In the genomic region with DNA sequence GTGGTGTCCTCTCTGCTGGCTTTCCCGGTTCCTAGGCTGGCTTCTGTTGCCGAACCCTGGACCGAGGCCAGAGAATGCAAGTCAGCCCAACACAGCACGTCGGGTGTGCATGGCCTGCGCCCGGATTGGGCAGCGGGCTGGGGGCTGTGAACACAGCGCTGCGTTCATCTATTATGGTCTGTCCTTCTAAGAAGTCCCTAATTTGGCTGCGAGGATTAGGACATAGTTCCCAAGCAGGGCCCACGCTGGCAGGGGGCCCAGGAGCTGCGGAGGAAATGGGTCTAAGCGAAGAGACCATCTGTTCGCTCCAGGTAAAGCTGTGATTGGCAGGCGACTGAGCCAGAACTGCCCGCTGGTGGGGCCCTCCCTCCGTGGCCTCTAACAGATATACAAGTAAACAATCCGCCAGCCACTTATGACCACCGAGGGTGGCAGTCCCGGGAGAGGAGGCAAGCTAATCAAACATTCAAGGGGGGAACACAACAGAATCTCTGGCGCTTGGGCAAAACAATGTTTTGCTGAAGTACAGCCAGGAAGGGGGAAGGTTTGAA, we compare ENCODE assay signal across 8 cellular contexts. TPM values are rescaled to one million over a fixed set of nuclear protein-coding genes. Genes with fewer than 3 reads are reported as not detected.
DNase-seq lines count a peak whose midpoint lies in the region; ATAC-seq and TF ChIP-seq lines count a peak whose summit lies in the region.

No MANE protein-coding gene starts in this region.

- H3K4me3 ChIP-seq in NB4 (ENCODE audit: low read depth, low read length): peak overlapping the region; percentile 43
- H3K4me3 ChIP-seq in WERI-Rb-1 (ENCODE audit: low read depth, low read length): peak overlapping the region; percentile 40
- H3K4me3 ChIP-seq in heart left ventricle: peak overlapping the region in 9 of 12 donors; percentile 6 to 44 (median 24)

- intact Hi-C loops in heart left ventricle (cut with DNase I) (no loop called here), posterior cingulate gyrus (cut with DNase I) (no loop called here)

- no peak for TF ChIP-seq POLR2A in NB4 (IDR thresholded peaks at IDR 0.05; ENCODE audit: extremely low read depth, insufficient read length)
- TF ChIP-seq POLR2A in heart left ventricle (IDR thresholded peaks at IDR 0.05): no peak

- DNase-seq in AG20443 (ENCODE audit: low spot score) (peak; percentile 79), NB4 (ENCODE audit: low read depth) (no peak), WERI-Rb-1 (peak; percentile 95), heart left ventricle (peak; percentile 73 to 85 (median 79)), posterior cingulate gyrus (peak; percentile 49 to 96 (median 79)), SW480 (ENCODE audit: low spot score) (no peak)
- DNase-seq in activated CD4-positive, alpha-beta T cell treated with anti-CD3 and anti-CD28 coated beads for 1 hour: no peak

- ATAC-seq in heart left ventricle (peak; percentile 77 to 92 (median 85)), HG03039 (IDR thresholded peaks at IDR 0.05; ENCODE audit: unreplicated experiment) (no peak)

- WGBS in heart left ventricle, 4 donors: 1 to 5% (median 3%) methylated on average over 15 to 22 of the region's 22 CpGs

- peak overlapping the region; percentile 90 for H3K27ac ChIP-seq in WERI-Rb-1
- peak overlapping the region; percentile 34 to 84 (median 65) for H3K27ac ChIP-seq in heart left ventricle

- H3K36me3 ChIP-seq in WERI-Rb-1 (peaks cover 5% of the 10 kb centered on the region), heart left ventricle (no peaks in the 10 kb centered on the region)

- H3K27me3 ChIP-seq in WERI-Rb-1 (ENCODE audit: insufficient read depth, low read depth, severe bottlenecking) (no peaks in the 10 kb centered on the region), heart left ventricle (no peaks in the 10 kb centered on the region)

- H3K4me1 ChIP-seq in heart left ventricle: peaks cover 0 to 25% (median 19%) of the 10 kb centered on the region in 12 donors

- H3K9me3 ChIP-seq in WERI-Rb-1 (ENCODE audit: severe bottlenecking) (no peaks in the 10 kb centered on the region), heart left ventricle (no peaks in the 10 kb centered on the region)

- TF ChIP-seq CTCF in NB4 (IDR thresholded peaks at IDR 0.05; ENCODE audit: low read depth, low read length) (no peak), WERI-Rb-1 (IDR thresholded peaks at IDR 0.05; ENCODE audit: low read depth, low read length) (no peak), heart left ventricle (IDR thresholded peaks at IDR 0.05) (no peak)

RNA-seq across cellular contexts. Expression of a gene that starts 6.0 kb away (rescaled TPM):
- total RNA-seq in heart left ventricle: under 1 TPM in 1 of 9 donors, not detected in 8; 0.24 TPM
- polyA plus RNA-seq in heart left ventricle: under 1 TPM in 1 of 2 donors, not detected in 1; 0.06 TPM

RNA-seq across cellular contexts. Expression of a gene that starts 20.4 kb away (rescaled TPM):
- total RNA-seq in heart left ventricle: 10 to 100 TPM; 35.0 to 49.6 (median 40.6) TPM
- polyA plus RNA-seq in heart left ventricle: 100 to 1,000 TPM in 1 of 2 donors, 10 to 100 TPM in 1; 37.3 to 104 TPM

RNA-seq across cellular contexts. Expression of a gene that starts 22.1 kb away (rescaled TPM):
- 100 to 1,000 TPM in 1 of 9 donors, 10 to 100 TPM in 8; 29.8 to 105 (median 46.7) TPM for total RNA-seq in heart left ventricle
- polyA plus RNA-seq in heart left ventricle: 100 to 1,000 TPM in 1 of 2 donors, 10 to 100 TPM in 1; 28.7 to 107 TPM

RNA-seq across cellular contexts. Expression of a gene that starts 25.3 kb away (rescaled TPM):
- total RNA-seq in heart left ventricle: 100 to 1,000 TPM; 231 to 816 (median 380) TPM
- 100 to 1,000 TPM; 227 to 771 TPM for polyA plus RNA-seq in heart left ventricle

RNA-seq across cellular contexts. Expression of a gene that starts 26.1 kb away (rescaled TPM):
- under 1 TPM in 2 of 9 donors, not detected in 7; 0.19 to 0.25 TPM for total RNA-seq in heart left ventricle
- not detected for polyA plus RNA-seq in heart left ventricle

Comparison
In these comparisons a context has a peak if more than half of its experiments do, and no peak if none do; other contexts are left out.
1. DNase-seq: peak in AG20443 (single experiment), WERI-Rb-1 (single experiment), heart left ventricle (5 of 5) and posterior cingulate gyrus (10 of 10); none in NB4 (single experiment), SW480 (single experiment) and activated CD4-positive, alpha-beta T cell treated with anti-CD3 and anti-CD28 coated beads for 1 hour (single experiment).
2. Peak in every context shown above with its lines, with median percentiles within 50 percentile points of each other: H3K4me3 ChIP-seq.